ENCODE assay signal across 20 cellular contexts in genomic region chr10:13167568-13167967, GRCh38. TPM values are rescaled to one million over a fixed set of nuclear protein-coding genes. Genes with fewer than 3 reads are reported as not detected.
DNase-seq lines count a peak whose midpoint lies in the region; ATAC-seq and TF ChIP-seq lines count a peak whose summit lies in the region.
"Had no signal": no experiment of that assay in that cellular context is flagged by ENCODE, and none has a peak within 500 bp of the region (broad histone marks: within the 10 kb centered on the region; RNA-seq: fewer than 3 reads in every experiment).

No MANE protein-coding gene starts in this region.

- H2AFZ ChIP-seq in GM23338 (no peak overlapping the region), neural progenitor cell (replicated peaks) (no peak overlapping the region), MM.1S (ENCODE audit: low read length) (no peak overlapping the region)

- H3K27me3 ChIP-seq in GM23338 (ENCODE audit: insufficient read depth) = no peaks in the 10 kb centered on the region
- no peaks in the 10 kb centered on the region for H3K27me3 ChIP-seq in endodermal cell (ENCODE audit: control insufficient read depth, insufficient read depth, low read length, poor library complexity, severe bottlenecking)
- no peaks in the 10 kb centered on the region for H3K27me3 ChIP-seq in neural progenitor cell
- no peaks in the 10 kb centered on the region for H3K27me3 ChIP-seq in MM.1S (replicated peaks; ENCODE audit: insufficient read depth, low read length)
- H3K27me3 ChIP-seq: BLaER1 treated with 17β-estradiol and CSF1 and Interleukin-3, amounts not matched to agents 10 nM and 100 nM had no signal

- H3K27ac Mint-ChIP-seq in GM23338 = peak overlapping the region; percentile 2; the same call in 1 of the 2 replicates
- peak overlapping the region; percentile 23 for H3K27ac Mint-ChIP-seq in endodermal cell
- H3K27ac Mint-ChIP-seq in neural progenitor cell = no peak overlapping the region
- no peak overlapping the region for H3K27ac Mint-ChIP-seq in stimulated activated memory B cell treated with anti-CD40 and anti-IgM and Interleukin-4, amounts not matched to agents 10 μg/mL and 1 μg/mL and 100 μg/mL, for 72 hours
- H3K27ac Mint-ChIP-seq: B cell; CD4-positive, alpha-beta T cell; CD8-positive, alpha-beta T cell had no signal

- H3F3A ChIP-seq in GM23338 (replicated peaks; ENCODE audit: low read depth) (no peaks in the 10 kb centered on the region), neural progenitor cell (ENCODE audit: low read depth) (peaks cover 7% of the 10 kb centered on the region), MM.1S (ENCODE audit: insufficient read depth, low read length) (no peaks in the 10 kb centered on the region)

- ATAC-seq in GM23338 = no peak
- no peak for ATAC-seq in stimulated activated memory B cell treated with anti-CD40 and anti-IgM and Interleukin-4, amounts not matched to agents 10 μg/mL and 1 μg/mL and 100 μg/mL, for 72 hours
- ATAC-seq: A549; CD8-positive, alpha-beta T cell had no signal

- H3K36me3 Mint-ChIP-seq in GM23338 (ENCODE audit: low read depth) = peaks cover 65% of the 10 kb centered on the region
- peaks cover 31% of the 10 kb centered on the region for H3K36me3 Mint-ChIP-seq in endodermal cell (ENCODE audit: low read depth)
- peaks cover 23% of the 10 kb centered on the region for H3K36me3 Mint-ChIP-seq in neural progenitor cell
- H3K36me3 Mint-ChIP-seq in stimulated activated memory B cell treated with anti-CD40 and anti-IgM and Interleukin-4, amounts not matched to agents 10 μg/mL and 1 μg/mL and 100 μg/mL, for 72 hours = peaks cover 1% of the 10 kb centered on the region
- H3K36me3 Mint-ChIP-seq: CD8-positive, alpha-beta T cell had no signal

- DNase-seq in GM23338 (ENCODE audit: low spot score) = no peak
- DNase-seq in endodermal cell = no peak
- no peak for DNase-seq in neural progenitor cell (ENCODE audit: low spot score)
- no peak for DNase-seq in T-helper 1 cell
- DNase-seq in foreskin melanocyte = no peak
- no peak for DNase-seq in MM.1S
- DNase-seq: AML-193; Caco-2; Calu3; CD4-positive, alpha-beta T cell; CD8-positive, alpha-beta T cell; DMS79 treated with DMSO at 0.1 percent for 48 hours; GF-D8 had no signal

- H3K36me3 ChIP-seq in GM23338 (ENCODE audit: insufficient read depth) (peaks cover 27% of the 10 kb centered on the region), HEK293 (ENCODE audit: control insufficient read depth in 2 of 2, insufficient read depth in 1 of 2, low read length in 2 of 2) (peaks cover 52 to 84% of the 10 kb centered on the region in 2 experiments), endodermal cell (ENCODE audit: control insufficient read depth, insufficient read depth, low read length) (peaks cover 33% of the 10 kb centered on the region), neural progenitor cell (peaks cover 3% of the 10 kb centered on the region), MM.1S (replicated peaks; ENCODE audit: insufficient read depth, low read length) (peaks cover 13% of the 10 kb centered on the region; the same call in 1 of the 2 replicates)

- H3K4me1 Mint-ChIP-seq in GM23338 = no peaks in the 10 kb centered on the region; the same call in 2 of the 3 replicates
- H3K4me1 Mint-ChIP-seq in endodermal cell = no peaks in the 10 kb centered on the region
- peaks cover 5% of the 10 kb centered on the region for H3K4me1 Mint-ChIP-seq in neural progenitor cell
- no peaks in the 10 kb centered on the region for H3K4me1 Mint-ChIP-seq in stimulated activated memory B cell treated with anti-CD40 and anti-IgM and Interleukin-4, amounts not matched to agents 10 μg/mL and 1 μg/mL and 100 μg/mL, for 72 hours
- H3K4me1 Mint-ChIP-seq: B cell had no signal

- CTCF ChIA-PET in HEK293 (lab: Yijun Ruan, JAX) = no interaction called here

- H3K4me3 Mint-ChIP-seq in GM23338 (no peak overlapping the region), endodermal cell (no peak overlapping the region), neural progenitor cell (no peak overlapping the region)
- H3K4me3 Mint-ChIP-seq in stimulated activated memory B cell treated with anti-CD40 and anti-IgM and Interleukin-4, amounts not matched to agents 10 μg/mL and 1 μg/mL and 100 μg/mL, for 72 hours = no peak overlapping the region
- H3K4me3 Mint-ChIP-seq: B cell; CD4-positive, alpha-beta T cell; CD8-positive, alpha-beta T cell had no signal

- no peaks in the 10 kb centered on the region for H3K9me2 ChIP-seq in GM23338 (ENCODE audit: insufficient read depth)
- no peaks in the 10 kb centered on the region for H3K9me2 ChIP-seq in MM.1S (replicated peaks; ENCODE audit: insufficient read depth, low read length)

- POLR2A ChIA-PET in HEK293 (lab: Yijun Ruan, JAX) = no interaction called here

- H3K9me3 Mint-ChIP-seq in GM23338 = no peaks in the 10 kb centered on the region
- H3K9me3 Mint-ChIP-seq in endodermal cell = no peaks in the 10 kb centered on the region
- H3K9me3 Mint-ChIP-seq in neural progenitor cell = no peaks in the 10 kb centered on the region
- H3K9me3 Mint-ChIP-seq in stimulated activated memory B cell treated with anti-CD40 and anti-IgM and Interleukin-4, amounts not matched to agents 10 μg/mL and 1 μg/mL and 100 μg/mL, for 72 hours = no peaks in the 10 kb centered on the region
- H3K9me3 Mint-ChIP-seq: CD4-positive, alpha-beta T cell; CD8-positive, alpha-beta T cell had no signal

- 93 to 98% methylated on average over 7 of the region's 7 CpGs for WGBS in endodermal cell (ENCODE audit: insufficient coverage in 1 of 2, insufficient read length in 1 of 2), 2 experiments

- no peak overlapping the region for H3K4me2 ChIP-seq in GM23338
- H3K4me2 ChIP-seq in neural progenitor cell = peak overlapping the region; percentile 18
- H3K4me2 ChIP-seq in MM.1S (ENCODE audit: low read depth, low read length) = no peak overlapping the region
- H3K4me2 ChIP-seq: A549; BLaER1 treated with 17β-estradiol and CSF1 and Interleukin-3, amounts not matched to agents 10 nM and 100 nM had no signal

- H3K4me1 ChIP-seq in GM23338 (ENCODE audit: insufficient read depth) (no peaks in the 10 kb centered on the region), HEK293 (ENCODE audit: control insufficient read depth, insufficient read depth, low read length) (no peaks in the 10 kb centered on the region), endodermal cell (ENCODE audit: control insufficient read depth, insufficient read depth, low read length) (no peaks in the 10 kb centered on the region), neural progenitor cell (peaks cover 8% of the 10 kb centered on the region), MM.1S (ENCODE audit: low read length) (peaks cover under 1% of the 10 kb centered on the region; the same call in 1 of the 2 replicates)
- H3K4me1 ChIP-seq: Caco-2 had no signal

- H3K27me3 Mint-ChIP-seq in GM23338 (ENCODE audit: insufficient read depth, low read depth, poor library complexity) (peaks cover 7% of the 10 kb centered on the region), endodermal cell (ENCODE audit: insufficient read depth) (no peaks in the 10 kb centered on the region), neural progenitor cell (ENCODE audit: insufficient read depth, low read depth) (peaks cover 2% of the 10 kb centered on the region)
- H3K27me3 Mint-ChIP-seq in stimulated activated memory B cell treated with anti-CD40 and anti-IgM and Interleukin-4, amounts not matched to agents 10 μg/mL and 1 μg/mL and 100 μg/mL, for 72 hours = no peaks in the 10 kb centered on the region
- H3K27me3 Mint-ChIP-seq: B cell; CD4-positive, alpha-beta T cell had no signal

- H3K79me2 ChIP-seq in GM23338 (replicated peaks; ENCODE audit: insufficient read depth) = peaks cover 74% of the 10 kb centered on the region
- peaks cover 83% of the 10 kb centered on the region for H3K79me2 ChIP-seq in neural progenitor cell (ENCODE audit: low read depth)
- H3K79me2 ChIP-seq in MM.1S (ENCODE audit: low read length) = peaks cover 58% of the 10 kb centered on the region

- H3K9ac ChIP-seq in endodermal cell (ENCODE audit: extremely low read depth, low read length, poor library complexity, severe bottlenecking) (no peak overlapping the region), neural progenitor cell (no peak overlapping the region), MM.1S (ENCODE audit: low read length) (no peak overlapping the region)
- H3K9ac ChIP-seq: BLaER1 treated with 17β-estradiol and CSF1 and Interleukin-3, amounts not matched to agents 10 nM and 100 nM had no signal

- no peak for TF ChIP-seq CTCF in GM23338 (conservative IDR thresholded peaks at IDR 0.05; ENCODE audit: low read depth in 2 of 2)
- no peak for TF ChIP-seq CTCF in HEK293 (tag by site-specific recombination; IDR thresholded peaks at IDR 0.05)
- TF ChIP-seq CTCF in endodermal cell (conservative IDR thresholded peaks at IDR 0.05) = no peak
- TF ChIP-seq CTCF in neural progenitor cell (IDR thresholded peaks at IDR 0.05) = no peak
- no peak for TF ChIP-seq CTCF in MM.1S (IDR thresholded peaks at IDR 0.05; ENCODE audit: low read length)

- H3K9me3 ChIP-seq in HEK293 (ENCODE audit: control insufficient read depth, insufficient read depth, low read depth, low read length) (no peaks in the 10 kb centered on the region), endodermal cell (ENCODE audit: control insufficient read depth, low read length) (no peaks in the 10 kb centered on the region), neural progenitor cell (ENCODE audit: low read depth) (no peaks in the 10 kb centered on the region), MM.1S (replicated peaks; ENCODE audit: insufficient read depth, low read length) (no peaks in the 10 kb centered on the region)
- H3K9me3 ChIP-seq: A549; BLaER1 treated with 17β-estradiol and CSF1 and Interleukin-3, amounts not matched to agents 10 nM and 100 nM; Caco-2 had no signal

- peaks cover 55% of the 10 kb centered on the region for H4K20me1 ChIP-seq in GM23338 (replicated peaks; ENCODE audit: insufficient read depth)
- peaks cover 38% of the 10 kb centered on the region for H4K20me1 ChIP-seq in neural progenitor cell (ENCODE audit: low read depth)
- H4K20me1 ChIP-seq in MM.1S (ENCODE audit: insufficient read depth, low read length) = no peaks in the 10 kb centered on the region

- H3K27ac ChIP-seq in GM23338 (ENCODE audit: low read depth) = no peak overlapping the region
- no peak overlapping the region for H3K27ac ChIP-seq in HEK293 (ENCODE audit: extremely low read depth, low read depth, low read length)
- no peak overlapping the region for H3K27ac ChIP-seq in endodermal cell (ENCODE audit: low read depth, low read length)
- peak overlapping the region; percentile 29 for H3K27ac ChIP-seq in neural progenitor cell
- H3K27ac ChIP-seq in MM.1S (ENCODE audit: low read length) = no peak overlapping the region
- H3K27ac ChIP-seq: 22Rv1; A549; BLaER1 treated with 17β-estradiol and CSF1 and Interleukin-3, amounts not matched to agents 10 nM and 100 nM; C4-2B had no signal

- no peak overlapping the region for H3K4me3 ChIP-seq in GM23338
- H3K4me3 ChIP-seq in HEK293 (ENCODE audit: low read depth, low read length) = no peak overlapping the region
- H3K4me3 ChIP-seq in endodermal cell (ENCODE audit: low read length) = no peak overlapping the region
- no peak overlapping the region for H3K4me3 ChIP-seq in neural progenitor cell
- no peak overlapping the region for H3K4me3 ChIP-seq in MM.1S (ENCODE audit: low read length)
- H3K4me3 ChIP-seq: A549; BLaER1 treated with 17β-estradiol and CSF1 and Interleukin-3, amounts not matched to agents 10 nM and 100 nM had no signal

RNA-seq across cellular contexts. Expression of gene MCM10, which starts 6.2 kb away (rescaled TPM):
- total RNA-seq in GM23338 (2014; rRNA removed; shearing (Covaris generic)) = 30.7 and 38.2 TPM in 2 replicates
- polyA plus RNA-seq in GM23338 (2016; fragmentation: Nextera tagmentation; extraction: Ambion mirVana) = 33.4 and 43.0 TPM in 2 replicates
- total RNA-seq in endodermal cell (10 to 100 TPM; 38.2 to 44.8 TPM), neural progenitor cell (ENCODE audit: low replicate concordance) (38.2 and 44.5 TPM in 2 replicates)
- polyA plus RNA-seq in endodermal cell (2013, experiment 1 of 2) = 22.4 TPM
- polyA plus RNA-seq in endodermal cell (2013, experiment 2 of 2) = 20.1 TPM

Comparison
In these comparisons a context has a peak if more than half of its experiments do, and no peak if none do; other contexts are left out.
1. H3K27ac Mint-ChIP-seq: peak in GM23338 (single experiment) and endodermal cell (single experiment); none in neural progenitor cell (single experiment) and stimulated activated memory B cell treated with anti-CD40 and anti-IgM and Interleukin-4, amounts not matched to agents 10 μg/mL and 1 μg/mL and 100 μg/mL, for 72 hours (single experiment).